9 cellular contexts compared by ENCODE assay signal in the genomic region with DNA sequence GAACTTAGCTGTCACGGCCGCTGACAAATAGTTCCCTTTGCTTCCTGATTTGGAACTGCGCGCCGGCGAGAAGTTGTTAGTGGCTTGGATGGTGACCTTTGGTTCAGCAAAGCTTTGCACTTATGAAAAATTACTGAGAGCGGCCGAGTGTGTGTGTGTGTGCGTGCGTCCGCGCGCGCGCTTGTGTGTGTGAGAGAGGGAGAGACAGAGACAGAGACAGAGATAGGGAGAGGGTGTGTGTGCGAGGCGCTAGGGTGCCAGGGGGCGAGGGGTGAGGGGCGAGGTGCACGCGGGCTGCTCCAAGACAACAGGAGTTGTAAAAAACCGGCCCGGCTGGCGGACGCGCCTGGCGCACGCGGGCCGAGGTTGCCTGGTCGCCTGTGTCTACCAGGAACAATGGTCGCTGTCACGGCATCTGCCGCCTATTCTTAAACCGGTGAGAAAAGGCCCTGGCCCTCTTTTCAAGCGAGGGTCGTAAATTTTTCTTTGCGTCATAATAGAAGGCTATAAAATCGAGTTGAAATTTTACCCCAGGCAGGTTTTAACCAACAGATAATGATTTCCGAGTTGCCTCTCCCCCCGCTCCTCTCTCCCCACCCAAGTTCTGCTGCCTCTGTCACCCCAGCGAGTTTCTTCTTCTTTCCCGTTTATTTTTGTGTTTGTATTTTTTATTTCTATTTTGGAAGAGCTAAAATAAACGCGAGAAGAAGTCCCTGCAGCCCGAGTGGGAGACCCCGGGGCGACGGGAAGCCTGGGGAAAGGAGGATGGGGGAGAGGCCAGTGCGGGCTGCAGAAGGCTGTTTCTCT. TPM values are rescaled to one million over a fixed set of nuclear protein-coding genes. Genes with fewer than 3 reads are reported as not detected.
DNase-seq lines count a peak whose midpoint lies in the region; ATAC-seq and TF ChIP-seq lines count a peak whose summit lies in the region.
"Had no signal": no experiment of that assay in that cellular context is flagged by ENCODE, and none has a peak within 500 bp of the region (broad histone marks: within the 10 kb centered on the region; RNA-seq: fewer than 3 reads in every experiment).

No MANE protein-coding gene starts in this region.

- H3K4me3 ChIP-seq in epithelial cell of proximal tubule (ENCODE audit: low read depth, low read length): peak overlapping the region; percentile 66
- peak overlapping the region; percentile 1 to 60 (median 24) for H3K4me3 ChIP-seq in spleen

- no peaks in the 10 kb centered on the region for H3K9me3 ChIP-seq in spleen

- H3K36me3 ChIP-seq in spleen: no peaks in the 10 kb centered on the region

- no peak for TF ChIP-seq CTCF in epithelial cell of proximal tubule (conservative IDR thresholded peaks at IDR 0.05; ENCODE audit: low read depth, low read length)
- TF ChIP-seq CTCF in spleen (IDR thresholded peaks at IDR 0.05 in 8 of 11, conservative IDR thresholded peaks at IDR 0.05 in 3 of 11): no peak

- peaks cover 0 to 54% (median 12%) of the 10 kb centered on the region in 6 donors for H3K4me1 ChIP-seq in spleen

- DNase-seq in NCI-H82 (lab: John Stamatoyannopoulos, UW): peak; percentile 67
- DNase-seq in NCI-H82 treated with DMSO at 0.1 percent for 48 hours (lab: John Stamatoyannopoulos, UW; ENCODE audit: unreplicated experiment): no peak
- DNase-seq in NCI-H510A (lab: John Stamatoyannopoulos, UW): peak; percentile 60
- no peak for DNase-seq in epithelial cell of proximal tubule (ENCODE audit: low read depth)
- no peak for DNase-seq in spleen
- no peak for DNase-seq in KG1 (lab: John Stamatoyannopoulos, UW)
- DNase-seq in Kasumi-1 (lab: John Stamatoyannopoulos, UW): no peak
- DNase-seq: dorsolateral prefrontal cortex had no signal

- intact Hi-C loops in spleen (cut with DNase I; ENCODE audit: low total_unique reads): no loop called here

- H3K27me3 ChIP-seq in spleen (replicated peaks in 1 of 7): peaks cover 16 to 100% (median 96%) of the 10 kb centered on the region in 7 donors

- H3K27ac ChIP-seq in spleen: peak overlapping the region in 2 of 8 donors; percentile 2 to 6
- H3K27ac ChIP-seq: dorsolateral prefrontal cortex had no signal

- WGBS in spleen, 5 donors: 5 to 15% (median 8%) methylated on average over 38 to 50 of the region's 50 CpGs

- no peak for TF ChIP-seq POLR2A in spleen (IDR thresholded peaks at IDR 0.05)

- ATAC-seq in HG03432 (IDR thresholded peaks at IDR 0.05; ENCODE audit: unreplicated experiment): no peak

RNA-seq across cellular contexts. Expression of a gene that starts 0.6 kb away (rescaled TPM):
- total RNA-seq in epithelial cell of proximal tubule (8.2 and 9.4 TPM in 2 replicates), spleen (10 to 100 TPM in 2 of 7 donors, 1 to 10 TPM in 5; 4.5 to 15.3 (median 9.8) TPM)
- polyA plus RNA-seq in spleen: 1 to 10 TPM; 1.2 to 4.4 (median 1.7) TPM

RNA-seq across cellular contexts. Expression of a gene that starts 6.4 kb away (rescaled TPM):
- total RNA-seq in epithelial cell of proximal tubule (26.0 and 28.0 TPM in 2 replicates), spleen (1 to 10 TPM; 3.9 to 9.8 (median 8.3) TPM)
- 1 to 10 TPM in 2 of 3 donors, under 1 TPM in 1; 0.88 to 5.1 (median 2.1) TPM for polyA plus RNA-seq in spleen
- total RNA-seq: dorsolateral prefrontal cortex had no signal

RNA-seq across cellular contexts. Expression of a gene that starts 28.2 kb away (rescaled TPM):
- total RNA-seq in epithelial cell of proximal tubule: 18.0 and 26.5 TPM in 2 replicates
- 10 to 100 TPM; 10.5 to 27.0 (median 16.8) TPM for total RNA-seq in spleen
- 10 to 100 TPM in 1 of 3 donors, 1 to 10 TPM in 2; 4.7 to 15.7 (median 6.0) TPM for polyA plus RNA-seq in spleen
- total RNA-seq: dorsolateral prefrontal cortex had no signal

RNA-seq across cellular contexts. Expression of a gene that starts 30.8 kb away (rescaled TPM):
- total RNA-seq in epithelial cell of proximal tubule (9.3 and 10.2 TPM in 2 replicates), spleen (1 to 10 TPM in 6 of 7 donors, under 1 TPM in 1; 0.88 to 4.5 (median 1.4) TPM)
- polyA plus RNA-seq in spleen: 1 to 10 TPM in 1 of 3 donors, under 1 TPM in 2; 0.49 to 1.4 (median 0.50) TPM

RNA-seq across cellular contexts. Expression of a gene that starts 35.2 kb away (rescaled TPM):
- total RNA-seq in epithelial cell of proximal tubule (9.8 and 11.5 TPM in 2 replicates), spleen (1 to 10 TPM; 1.1 to 4.0 (median 2.9) TPM)
- 1 to 10 TPM; 1.2 to 3.6 (median 1.5) TPM for polyA plus RNA-seq in spleen

Comparison
In these comparisons a context has a peak if more than half of its experiments do, and no peak if none do; other contexts are left out.
1. DNase-seq: peak in NCI-H82 (single experiment) and NCI-H510A (single experiment); none in NCI-H82 treated with DMSO at 0.1 percent for 48 hours (single experiment), epithelial cell of proximal tubule (single experiment), spleen (single experiment), KG1 (single experiment) and Kasumi-1 (0 of 2).